In the genomic region with DNA sequence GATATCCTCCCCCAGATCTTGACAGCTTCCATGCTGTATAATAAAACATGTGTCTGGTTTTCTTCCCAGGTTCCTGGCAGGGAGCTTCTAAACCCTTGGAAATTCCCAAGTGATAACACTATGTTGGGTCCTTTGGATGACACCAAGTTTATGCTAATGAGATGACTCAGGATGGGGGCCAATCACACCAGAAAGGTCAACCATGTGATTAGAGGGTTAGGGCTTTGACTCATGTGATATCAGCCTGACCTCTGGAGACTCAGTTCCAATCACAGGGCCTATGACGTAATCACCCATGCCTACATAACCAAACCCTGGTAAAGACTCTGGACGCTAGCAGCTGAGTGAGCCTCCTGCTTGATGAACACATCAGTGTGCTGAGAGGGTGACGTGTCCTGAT, we compare ENCODE assay signal across 12 cellular contexts.
DNase-seq lines count a peak whose midpoint lies in the region; ATAC-seq and TF ChIP-seq lines count a peak whose summit lies in the region.
"Had no signal": no experiment of that assay in that cellular context is flagged by ENCODE, and none has a peak within 500 bp of the region (broad histone marks: within the 10 kb centered on the region; RNA-seq: fewer than 3 reads in every experiment).

No MANE protein-coding gene starts in this region.

- H3K4me3 ChIP-seq in astrocyte of the cerebellum (ENCODE audit: low read depth, low read length) (no peak overlapping the region), right cardiac atrium (ENCODE audit: low read length) (no peak overlapping the region), subcutaneous abdominal adipose tissue (ENCODE audit: low read depth in 1 of 5, low read length in 5 of 5) (peak overlapping the region in 1 of 5 donors; percentile 1)

- H3K4me1 ChIP-seq in right cardiac atrium (ENCODE audit: control insufficient read depth, insufficient read depth, low read length) (peaks cover 9% of the 10 kb centered on the region), subcutaneous abdominal adipose tissue (ENCODE audit: control insufficient read depth in 5 of 5, insufficient read depth in 5 of 5, low read length in 5 of 5) (peaks cover 0 to 21% (median 17%) of the 10 kb centered on the region in 5 donors)

- peak overlapping the region; percentile 73 for H3K27ac Mint-ChIP-seq in HFFc6
- H3K27ac Mint-ChIP-seq in activated CD4-positive, alpha-beta T cell treated with anti-CD3 and anti-CD28 coated beads, Interleukin-2, amount 10 ng/mL, durations not matched to agents 24 days and 14 days: no peak overlapping the region
- H3K27ac Mint-ChIP-seq: memory B cell had no signal

- no peak for TF ChIP-seq CTCF in HFFc6 (IDR thresholded peaks at IDR 0.05)
- TF ChIP-seq CTCF in astrocyte of the cerebellum (IDR thresholded peaks at IDR 0.05; ENCODE audit: low read depth, low read length, missing control alignments): no peak

- no peaks in the 10 kb centered on the region for H3K27me3 Mint-ChIP-seq in HFFc6 (ENCODE audit: insufficient read depth)
- H3K27me3 Mint-ChIP-seq in activated CD4-positive, alpha-beta T cell treated with anti-CD3 and anti-CD28 coated beads, Interleukin-2, amount 10 ng/mL, durations not matched to agents 24 days and 14 days: no peaks in the 10 kb centered on the region
- H3K27me3 Mint-ChIP-seq: memory B cell had no signal

- no peak overlapping the region for H3K4me3 Mint-ChIP-seq in HFFc6
- H3K4me3 Mint-ChIP-seq in activated CD4-positive, alpha-beta T cell treated with anti-CD3 and anti-CD28 coated beads, Interleukin-2, amount 10 ng/mL, durations not matched to agents 24 days and 14 days: no peak overlapping the region
- H3K4me3 Mint-ChIP-seq: memory B cell had no signal

- intact Hi-C loops in right cardiac atrium (cut with DNase I): no loop called here
- intact Hi-C loops in activated CD4-positive, alpha-beta T cell treated with anti-CD3 and anti-CD28 coated beads, Interleukin-2, amount 10 ng/mL, durations not matched to agents 24 days and 14 days (cut with micrococcal nuclease): no loop called here
- intact Hi-C loops in posterior vena cava (cut with DNase I): no loop called here

- no peak overlapping the region for H3K9ac ChIP-seq in subcutaneous abdominal adipose tissue (ENCODE audit: low read length in 5 of 5)

- DNase-seq in HFFc6 (peak; percentile 78), astrocyte of the cerebellum (ENCODE audit: low read depth) (peak; percentile 32), right cardiac atrium (peak in 1 of 3 donors; percentile 21), posterior vena cava (ENCODE audit: low spot score) (no peak), NCI-H510A (lab: John Stamatoyannopoulos, UW) (no peak)
- DNase-seq in activated CD4-positive, alpha-beta T cell treated with anti-CD3 and anti-CD28 coated beads, Interleukin-2, amount 10 ng/mL, durations not matched to agents 24 days and 14 days: no peak
- DNase-seq: GF-D8, NCI-H146, T-helper 2 cell had no signal

- H3K27me3 ChIP-seq in right cardiac atrium (ENCODE audit: control insufficient read depth, insufficient read depth): no peaks in the 10 kb centered on the region
- no peaks in the 10 kb centered on the region for H3K27me3 ChIP-seq in subcutaneous abdominal adipose tissue (ENCODE audit: control insufficient read depth in 5 of 5, insufficient read depth in 4 of 5, low read length in 5 of 5)

- H3K9me3 ChIP-seq in right cardiac atrium (ENCODE audit: control insufficient read depth, low read length) (no peaks in the 10 kb centered on the region), subcutaneous abdominal adipose tissue (ENCODE audit: control insufficient read depth in 5 of 5, low read length in 5 of 5) (no peaks in the 10 kb centered on the region)

- H3K4me1 Mint-ChIP-seq in HFFc6 (ENCODE audit: low read depth): peaks cover 53% of the 10 kb centered on the region
- no peaks in the 10 kb centered on the region for H3K4me1 Mint-ChIP-seq in activated CD4-positive, alpha-beta T cell treated with anti-CD3 and anti-CD28 coated beads, Interleukin-2, amount 10 ng/mL, durations not matched to agents 24 days and 14 days
- H3K4me1 Mint-ChIP-seq: memory B cell had no signal

- H3K9me3 Mint-ChIP-seq in HFFc6: peaks cover 5% of the 10 kb centered on the region; the same call in 1 of the 2 replicates
- peaks cover 5% of the 10 kb centered on the region for H3K9me3 Mint-ChIP-seq in activated CD4-positive, alpha-beta T cell treated with anti-CD3 and anti-CD28 coated beads, Interleukin-2, amount 10 ng/mL, durations not matched to agents 24 days and 14 days

- in situ Hi-C loops in astrocyte of the cerebellum (cut with HindIII; ENCODE audit: low sequenced_read_pairs): no loop called here

- H3K36me3 ChIP-seq in subcutaneous abdominal adipose tissue (ENCODE audit: control insufficient read depth in 5 of 5, insufficient read depth in 5 of 5, low read length in 5 of 5): peaks cover 0 to 2% (median 0%) of the 10 kb centered on the region in 5 donors

- 43% methylated on average over 3 of the region's 3 CpGs for WGBS in right cardiac atrium

- ATAC-seq in right cardiac atrium (peak; percentile 67 to 87), HG02938 (IDR thresholded peaks at IDR 0.05; ENCODE audit: unreplicated experiment) (no peak)

- no peaks in the 10 kb centered on the region for H3K36me3 Mint-ChIP-seq in HFFc6 (ENCODE audit: low read depth)
- H3K36me3 Mint-ChIP-seq in activated CD4-positive, alpha-beta T cell treated with anti-CD3 and anti-CD28 coated beads, Interleukin-2, amount 10 ng/mL, durations not matched to agents 24 days and 14 days (ENCODE audit: low read depth): no peaks in the 10 kb centered on the region
- H3K36me3 Mint-ChIP-seq: memory B cell had no signal

- peak overlapping the region; percentile 73 for H3K27ac ChIP-seq in right cardiac atrium (ENCODE audit: low read length)
- peak overlapping the region; percentile 77 for H3K27ac ChIP-seq in subcutaneous abdominal adipose tissue (ENCODE audit: low read depth, low read length)

Comparison
In these comparisons a context has a peak if more than half of its experiments do, and no peak if none do; other contexts are left out.
1. DNase-seq: peak in HFFc6 (single experiment) and astrocyte of the cerebellum (single experiment); none in activated CD4-positive, alpha-beta T cell treated with anti-CD3 and anti-CD28 coated beads, Interleukin-2, amount 10 ng/mL, durations not matched to agents 24 days and 14 days (single experiment), posterior vena cava (single experiment) and NCI-H510A (single experiment).